1 cellular context compared by ENCODE assay signal in genomic region chr10:89378006-89378627, GRCh38.
TF ChIP-seq lines count a peak whose summit lies in the region.

Gene IFIT1B (plus strand): TSS chr10:89378056. CDS start chr10:89378136, 80 bp downstream.

TF ChIP-seq in H1, 55 proteins besides CTCF, POLR2A, EP300 and RAD21 (continued from another document):
- TF ChIP-seq CHD7 (IDR thresholded peaks at IDR 0.05; ENCODE audit: insufficient replicate concordance, low read length) = no peak
- TF ChIP-seq CEBPB (IDR thresholded peaks at IDR 0.05; ENCODE audit: low read depth, low read length) = no peak
- TF ChIP-seq CBX5 (IDR thresholded peaks at IDR 0.05; ENCODE audit: low read depth, low read length) = no peak
- TF ChIP-seq MAX (IDR thresholded peaks at IDR 0.05) = no peak
- TF ChIP-seq TAF7 (optimal IDR thresholded peaks at IDR 0.05; ENCODE audit: borderline replicate concordance, low read depth, low read length) = no peak
- no peak for TF ChIP-seq RXRA (IDR thresholded peaks at IDR 0.05; ENCODE audit: insufficient read depth, low read depth, low read length)
- no peak for TF ChIP-seq USF2 (IDR thresholded peaks at IDR 0.05; ENCODE audit: low read length)
- TF ChIP-seq KDM4A (IDR thresholded peaks at IDR 0.05; ENCODE audit: low read depth, low read length, severe bottlenecking) = no peak
- TF ChIP-seq SIX5 (IDR thresholded peaks at IDR 0.05; ENCODE audit: low read depth, low read length) = no peak
- no peak for TF ChIP-seq CBX8 (IDR thresholded peaks at IDR 0.05; ENCODE audit: borderline replicate concordance, low read depth, low read length)
- no peak for TF ChIP-seq SP1 (IDR thresholded peaks at IDR 0.05; ENCODE audit: low read depth, low read length)
- no peak for TF ChIP-seq SIN3A (conservative IDR thresholded peaks at IDR 0.05 in 1 of 2, IDR thresholded peaks at IDR 0.05 in 1 of 2; ENCODE audit: low read depth in 1 of 2, low read length in 2 of 2)
- TF ChIP-seq JUND (IDR thresholded peaks at IDR 0.05; ENCODE audit: low read length) = no peak
- no peak for TF ChIP-seq SUZ12 (IDR thresholded peaks at IDR 0.05; ENCODE audit: low read length)
- TF ChIP-seq CTBP2 (IDR thresholded peaks at IDR 0.05; ENCODE audit: borderline replicate concordance, insufficient read depth, insufficient read length, low read length) = no peak
- no peak for TF ChIP-seq SAP30 (IDR thresholded peaks at IDR 0.05; ENCODE audit: insufficient read depth, insufficient replicate concordance, low read length)
- TF ChIP-seq GABPA (IDR thresholded peaks at IDR 0.05; ENCODE audit: borderline replicate concordance, insufficient read depth, low read length) = no peak
